ENCODE assay signal across 8 cellular contexts in the genomic region with DNA sequence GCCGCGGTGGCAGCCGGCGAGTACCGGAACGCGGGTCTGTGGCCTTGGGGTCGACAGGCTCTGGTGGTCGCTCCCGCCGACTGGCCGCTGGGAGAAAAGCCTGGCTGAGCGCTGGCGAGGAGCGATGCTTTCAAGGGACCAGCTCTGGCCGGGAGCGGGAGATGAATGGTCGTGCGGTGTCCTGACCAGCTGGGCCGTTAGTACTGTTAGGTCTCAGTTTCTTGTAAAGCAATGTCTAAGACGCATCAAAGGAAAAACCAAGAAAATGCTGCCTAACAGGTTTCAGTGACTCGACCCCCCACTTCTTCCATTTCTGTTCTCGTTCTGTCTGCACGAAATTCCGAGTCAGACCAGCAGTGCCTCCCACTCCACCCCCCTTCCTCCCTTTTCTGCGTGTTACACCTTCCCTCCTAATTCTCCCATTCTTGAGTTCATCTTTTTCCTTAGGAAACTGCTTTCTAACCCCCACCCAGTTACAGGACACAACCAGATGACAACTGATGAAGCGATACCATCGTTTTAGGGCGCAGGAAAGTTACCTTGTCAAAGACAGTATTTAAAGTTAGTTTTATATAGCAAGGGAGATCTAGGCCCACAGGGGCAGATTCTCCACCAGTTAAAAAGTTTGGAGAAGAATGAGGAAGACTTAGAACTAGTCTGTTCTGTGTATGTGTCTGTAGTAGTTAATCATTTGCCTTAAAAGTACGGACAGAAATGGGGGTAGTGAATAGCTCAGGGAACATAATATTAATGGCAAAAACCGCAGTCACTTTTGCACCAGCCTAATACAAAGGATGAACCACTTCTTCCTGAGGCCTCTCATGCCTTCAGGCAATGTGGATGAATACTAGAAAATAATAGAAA.
DNase-seq lines count a peak whose midpoint lies in the region; ATAC-seq lines count a peak whose summit lies in the region.

No MANE protein-coding gene starts in this region.

- H3K9ac ChIP-seq in SK-N-MC (ENCODE audit: insufficient read length) (peak overlapping the region; percentile 100), muscle layer of colon (ENCODE audit: low read length) (peak overlapping the region; percentile 97)

- DNase-seq in NCI-H146 (lab: John Stamatoyannopoulos, UW) (peak; percentile 20), NCI-H146 treated with DMSO at 0.1 percent for 48 hours (lab: John Stamatoyannopoulos, UW; ENCODE audit: unreplicated experiment) (no peak), SK-N-MC (ENCODE audit: low read depth, low spot score) (no peak), epithelial cell of prostate (ENCODE audit: low read depth, low spot score) (no peak), NCI-H1048 (lab: John Stamatoyannopoulos, UW) (no peak)

- H3K36me3 ChIP-seq in SK-N-MC (ENCODE audit: insufficient read depth, low read length) (peaks cover 11% of the 10 kb centered on the region), muscle layer of colon (ENCODE audit: insufficient read depth, low read length) (no peaks in the 10 kb centered on the region)

- peak overlapping the region; percentile 94 for H3K27ac ChIP-seq in SK-N-MC
- H3K27ac ChIP-seq in epithelial cell of prostate: peak overlapping the region; percentile 83
- H3K27ac ChIP-seq in muscle layer of colon (ENCODE audit: low read depth, low read length): peak overlapping the region; percentile 92

- ATAC-seq in HG02763 (IDR thresholded peaks at IDR 0.05; ENCODE audit: unreplicated experiment): peak; percentile 20
- no peak for ATAC-seq in HG03460 (IDR thresholded peaks at IDR 0.05; ENCODE audit: unreplicated experiment)

- H3K4me3 ChIP-seq in SK-N-MC (peak overlapping the region; percentile 100), muscle layer of colon (ENCODE audit: low read depth in 1 of 2, low read length in 2 of 2) (peak overlapping the region; percentile 82 to 95)

- no peaks in the 10 kb centered on the region for H3K27me3 ChIP-seq in muscle layer of colon (ENCODE audit: control insufficient read depth in 1 of 2, insufficient read depth in 2 of 2, low read length in 2 of 2)

- peaks cover 37% of the 10 kb centered on the region for H3K4me1 ChIP-seq in muscle layer of colon (ENCODE audit: insufficient read depth, low read length)

- no peaks in the 10 kb centered on the region for H3K9me3 ChIP-seq in SK-N-MC (ENCODE audit: low read depth, low read length)
- no peaks in the 10 kb centered on the region for H3K9me3 ChIP-seq in muscle layer of colon (ENCODE audit: low read length)
